ENCODE assay signal across 8 cellular contexts in genomic region chr5:43121565-43122484, GRCh38. TPM values are rescaled to one million over a fixed set of nuclear protein-coding genes. Genes with fewer than 3 reads are reported as not detected.
A peak's percentile ranks its signal among the peaks of the same experiment; 100 is the strongest.
DNase-seq lines count a peak whose midpoint lies in the region; ATAC-seq and TF ChIP-seq lines count a peak whose summit lies in the region.

No MANE protein-coding gene starts in this region.

- TF ChIP-seq RAD21 in liver (IDR thresholded peaks at IDR 0.05): no peak

- H3K4me3 ChIP-seq in Panc1 (ENCODE audit: low read depth in 2 of 2, low read length in 2 of 2) (peak overlapping the region; percentile 84 to 96), coronary artery (peak overlapping the region; percentile 77), liver (ENCODE audit: low read depth in 1 of 3, low read length in 3 of 3) (peak overlapping the region; percentile 78 to 89 (median 86)), testis (peak overlapping the region; percentile 87 to 94)

- H3K36me3 ChIP-seq in Panc1 (ENCODE audit: control insufficient read depth, insufficient read depth, low read length) (peaks cover 22% of the 10 kb centered on the region), liver (ENCODE audit: control insufficient read depth in 4 of 4, insufficient read depth in 3 of 4, low read depth in 1 of 4, low read length in 3 of 4) (peaks cover 0 to 14% (median 6%) of the 10 kb centered on the region in 4 donors), testis (ENCODE audit: low read depth, missing control alignments) (no peaks in the 10 kb centered on the region)

- ATAC-seq in GM21360 (IDR thresholded peaks at IDR 0.05; ENCODE audit: unreplicated experiment) (peak; percentile 33), HG03575 (IDR thresholded peaks at IDR 0.05; ENCODE audit: extremely low read depth, insufficient number of reproducible peaks, low FRiP score, unreplicated experiment) (peak; percentile 17), Panc1 (peak; percentile 66)

- intact Hi-C loops in Panc1 (cut with micrococcal nuclease; ENCODE audit: unreplicated experiment): no loop called here
- intact Hi-C loops in testis (cut with DNase I; ENCODE audit: low total_unique reads): loop anchor here (10.0 kb wide), 1 partner anchor 57 kb away; no protein-coding TSS in a partner anchor

- H3K9ac ChIP-seq in liver (ENCODE audit: low read depth in 1 of 2, low read length in 2 of 2): peak overlapping the region; percentile 79 to 97

- TF ChIP-seq POLR2A in testis (IDR thresholded peaks at IDR 0.05): peak; percentile 3

- DNase-seq in NCI-H345 treated with DMSO at 0.1 percent for 48 hours (lab: John Stamatoyannopoulos, UW; ENCODE audit: unreplicated experiment): peak; percentile 67
- no peak for DNase-seq in NCI-H345 (lab: John Stamatoyannopoulos, UW)
- no peak for DNase-seq in Panc1 (ENCODE audit: low read depth, low spot score)
- DNase-seq in coronary artery (ENCODE audit: low spot score): no peak
- DNase-seq in testis: peak; percentile 44

- under 1% methylated on average over 59 of the region's 61 CpGs for WGBS in liver
- WGBS in testis, 2 donors: 0 to 1% methylated on average over 33 to 59 of the region's 61 CpGs

- BruUV-seq in Panc1 (replicated peaks; lab: Mats Ljungman, UMichigan): no TSS peak

- in situ Hi-C loops in Panc1 (cut with HindIII; ENCODE audit: low pct_unique_long_range_greater_than_20kb, low sequenced_read_pairs): no loop called here

- CTCF ChIA-PET in Panc1 (lab: Charles Lee): interaction anchor here (0.6 kb wide), 3 partner anchors 215 to 355 kb away, joined by 3 to 6 read pairs (median 3); no protein-coding TSS in a partner anchor

- H3K27ac ChIP-seq in Panc1 (ENCODE audit: low read length): peak overlapping the region; percentile 95
- H3K27ac ChIP-seq in coronary artery: peak overlapping the region; percentile 93 to 97
- H3K27ac ChIP-seq in liver (ENCODE audit: low read depth in 1 of 2, low read length in 2 of 2): peak overlapping the region; percentile 99 to 100
- peak overlapping the region; percentile 98 to 99 for H3K27ac ChIP-seq in testis

- TF ChIP-seq CTCF in Panc1 (IDR thresholded peaks at IDR 0.05) (no peak), coronary artery (IDR thresholded peaks at IDR 0.05) (no peak), liver (IDR thresholded peaks at IDR 0.05; ENCODE audit: low read depth, low read length, missing input control) (no peak), testis (IDR thresholded peaks at IDR 0.05) (no peak)

- H3K9me3 ChIP-seq in Panc1 (ENCODE audit: control insufficient read depth, insufficient read depth, low read depth, low read length) (no peaks in the 10 kb centered on the region), liver (ENCODE audit: control insufficient read depth in 4 of 4, low read length in 3 of 4) (no peaks in the 10 kb centered on the region), testis (no peaks in the 10 kb centered on the region)

- H3K27me3 ChIP-seq in Panc1 (ENCODE audit: control insufficient read depth, insufficient read depth, low read length) (no peaks in the 10 kb centered on the region), liver (ENCODE audit: control insufficient read depth in 4 of 4, insufficient read depth in 4 of 4, low read length in 3 of 4) (no peaks in the 10 kb centered on the region), testis (no peaks in the 10 kb centered on the region)

- POLR2A ChIA-PET in Panc1 (lab: Charles Lee): interaction anchor here (0.5 to 1.2 kb wide), 4 partner anchors 17 to 265 kb away, joined by 3 to 11 read pairs (median 6); no protein-coding TSS in a partner anchor

- H3K4me1 ChIP-seq in Panc1 (ENCODE audit: control insufficient read depth, insufficient read depth, low read length): peaks cover 16% of the 10 kb centered on the region
- H3K4me1 ChIP-seq in liver (ENCODE audit: control insufficient read depth in 4 of 4, insufficient read depth in 4 of 4, low read length in 3 of 4): peaks cover 0 to 20% (median 13%) of the 10 kb centered on the region in 4 donors
- H3K4me1 ChIP-seq in testis: peaks cover 11% of the 10 kb centered on the region

TF ChIP-seq in liver, 16 proteins besides CTCF, POLR2A, EP300 and RAD21:
- TF ChIP-seq YY1 (IDR thresholded peaks at IDR 0.05) (peak; percentile 46), HNF4G (IDR thresholded peaks at IDR 0.05) (no peak)

RNA-seq across cellular contexts. Expression of gene ZNF131, which starts 1.1 kb away (rescaled TPM):
- total RNA-seq in Panc1 (2021; ENCODE audit: unreplicated experiment) (47.3 TPM), liver (10 to 100 TPM; 16.6 to 18.8 TPM), testis (10 to 100 TPM; 67.8 to 80.6 TPM)
- polyA plus RNA-seq in Panc1 (2012; ENCODE audit: insufficient read length): 20.7 TPM
- polyA plus RNA-seq in liver (10 to 100 TPM in 1 of 2 donors, 1 to 10 TPM in 1; 7.4 to 10.9 TPM), testis (ENCODE audit: insufficient read depth, low read depth, low replicate concordance) (75.6 TPM)

Comparison
In these comparisons a context has a peak if more than half of its experiments do, and no peak if none do; other contexts are left out.
1. DNase-seq: peak in NCI-H345 treated with DMSO at 0.1 percent for 48 hours (single experiment) and testis (single experiment); none in NCI-H345 (single experiment), Panc1 (single experiment) and coronary artery (single experiment).
2. Peak in every context shown above with its lines, with median percentiles within 50 percentile points of each other: ATAC-seq, H3K27ac ChIP-seq and H3K4me3 ChIP-seq.